In the genomic region with DNA sequence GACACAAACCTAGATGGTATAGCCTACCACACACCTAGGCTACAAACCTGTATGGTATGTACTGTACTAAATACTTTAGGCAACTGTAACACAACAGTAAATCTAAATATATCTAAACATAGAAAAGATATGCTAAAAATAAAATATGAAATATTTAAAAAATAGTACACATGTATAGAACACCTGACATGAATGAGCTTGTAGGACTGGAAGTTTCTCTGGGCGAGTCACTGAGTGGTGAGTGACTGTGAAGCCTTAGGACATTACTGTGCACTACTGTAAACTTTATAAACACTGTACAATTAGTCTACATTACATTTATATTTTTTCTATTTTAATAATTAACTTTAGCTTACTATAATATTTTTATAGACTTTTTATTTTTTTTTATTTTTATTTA, we compare ENCODE assay signal across 8 cellular contexts.
"Had no signal": no experiment of that assay in that cellular context is flagged by ENCODE, and none has a peak within 500 bp of the region (broad histone marks: within the 10 kb centered on the region; RNA-seq: fewer than 3 reads in every experiment).

No MANE protein-coding gene starts in this region.

- H3K9ac ChIP-seq: GM23248 had no signal

- H3K36me3 ChIP-seq: HAP-1 had no signal

- ATAC-seq: HCT116, K562 had no signal

- H3K9me3 ChIP-seq: HAP-1 had no signal

- H3K4me1 ChIP-seq: HAP-1 had no signal

- H3K4me3 ChIP-seq: GM23248, HAP-1, K562 had no signal

- H3K27ac ChIP-seq: GM23248 had no signal

- H2AFZ ChIP-seq: GM23248 had no signal

- DNase-seq: GM23248, GOT3, H7, HFFc6, IMR-90 had no signal
